8 cellular contexts compared by ENCODE assay signal in genomic region chr9:83154087-83154736, GRCh38.
A peak's percentile ranks its signal among the peaks of the same experiment; 100 is the strongest.
DNase-seq lines count a peak whose midpoint lies in the region; ATAC-seq and TF ChIP-seq lines count a peak whose summit lies in the region.

No MANE protein-coding gene starts in this region.

- TF ChIP-seq POLR2A in esophagus squamous epithelium (IDR thresholded peaks at IDR 0.05) = no peak

- no peaks in the 10 kb centered on the region for H3K9me3 ChIP-seq in lower lobe of right lung
- H3K9me3 ChIP-seq in esophagus squamous epithelium = no peaks in the 10 kb centered on the region

- H3K27ac ChIP-seq in lower lobe of right lung (no peak overlapping the region), esophagus squamous epithelium (peak overlapping the region in 1 of 4 donors; percentile 14)

- H3K27me3 ChIP-seq in lower lobe of right lung (ENCODE audit: low read depth) (no peaks in the 10 kb centered on the region), esophagus squamous epithelium (no peaks in the 10 kb centered on the region)

- WGBS in esophagus squamous epithelium, 2 donors = 80% methylated on average over 2 of the region's 2 CpGs

- intact Hi-C loops in lower lobe of right lung (cut with DNase I) = no loop called here
- intact Hi-C loops in esophagus squamous epithelium (cut with DNase I) = no loop called here

- no peaks in the 10 kb centered on the region for H3K4me1 ChIP-seq in lower lobe of right lung
- H3K4me1 ChIP-seq in esophagus squamous epithelium = no peaks in the 10 kb centered on the region

- ATAC-seq in GM18519 (IDR thresholded peaks at IDR 0.05; ENCODE audit: low FRiP score, unreplicated experiment) (peak; percentile 97), HG02642 (IDR thresholded peaks at IDR 0.05; ENCODE audit: poor library complexity, unreplicated experiment) (peak; percentile 96), lower lobe of right lung (peak; percentile 92 to 93)

- TF ChIP-seq CTCF in lower lobe of right lung (IDR thresholded peaks at IDR 0.05) (no peak), esophagus squamous epithelium (IDR thresholded peaks at IDR 0.05) (no peak)

- H3K36me3 ChIP-seq in lower lobe of right lung = no peaks in the 10 kb centered on the region
- no peaks in the 10 kb centered on the region for H3K36me3 ChIP-seq in esophagus squamous epithelium

- DNase-seq in NCI-H460 (ENCODE audit: extremely low read depth, low read depth) (peak; percentile 19), lower lobe of right lung (no peak), esophagus squamous epithelium (lab: John Stamatoyannopoulos, UW) (no peak), NCI-H2081 (lab: John Stamatoyannopoulos, UW) (no peak), midbrain (lab: John Stamatoyannopoulos, UW) (no peak), HCEC 1CT (no peak)

- H3K4me3 ChIP-seq in lower lobe of right lung (no peak overlapping the region), esophagus squamous epithelium (no peak overlapping the region)
